In genomic region chr1:226691257-226691656, GRCh38 we compare ENCODE assay signal across 8 cellular contexts. TPM values are rescaled to one million over a fixed set of nuclear protein-coding genes. Genes with fewer than 3 reads are reported as not detected.
A peak's percentile ranks its signal among the peaks of the same experiment; 100 is the strongest.
DNase-seq lines count a peak whose midpoint lies in the region; ATAC-seq and TF ChIP-seq lines count a peak whose summit lies in the region.

No MANE protein-coding gene starts in this region.

- no peak for DNase-seq in heart left ventricle
- no peak for DNase-seq in cardiac septum (ENCODE audit: low spot score)
- peak; percentile 58 for DNase-seq in activated CD8-positive, alpha-beta T cell treated with anti-CD3 and anti-CD28 coated beads, Interleukin-2, amount 10 ng/mL, durations not matched to agents 7 days and 5 days
- DNase-seq in lower lobe of right lung, result no peak
- peak; percentile 46 to 62 for DNase-seq in uterus
- DNase-seq in GDM1 (lab: John Stamatoyannopoulos, UW), result no peak
- no peak for DNase-seq in HuH-7.5 (ENCODE audit: low spot score)

- peaks cover 17 to 90% (median 73%) of the 10 kb centered on the region in 12 donors for H3K4me1 ChIP-seq in heart left ventricle
- H3K4me1 ChIP-seq in lower lobe of right lung, result peaks cover 69% of the 10 kb centered on the region
- peaks cover 28 to 32% of the 10 kb centered on the region in 2 donors for H3K4me1 ChIP-seq in uterus

- peak overlapping the region; percentile 71 for H3K27ac Mint-ChIP-seq in activated CD8-positive, alpha-beta T cell treated with anti-CD3 and anti-CD28 coated beads, Interleukin-2, amount 10 ng/mL, durations not matched to agents 7 days and 5 days

- H3K36me3 ChIP-seq in heart left ventricle, result peaks cover 0 to 12% (median 0%) of the 10 kb centered on the region in 9 donors
- peaks cover 4% of the 10 kb centered on the region for H3K36me3 ChIP-seq in lower lobe of right lung
- H3K36me3 ChIP-seq in uterus, result no peaks in the 10 kb centered on the region

- peaks cover 66% of the 10 kb centered on the region for H3K36me3 Mint-ChIP-seq in activated CD8-positive, alpha-beta T cell treated with anti-CD3 and anti-CD28 coated beads, Interleukin-2, amount 10 ng/mL, durations not matched to agents 7 days and 5 days (ENCODE audit: low read depth)

- H3K4me1 Mint-ChIP-seq in activated CD8-positive, alpha-beta T cell treated with anti-CD3 and anti-CD28 coated beads, Interleukin-2, amount 10 ng/mL, durations not matched to agents 7 days and 5 days (ENCODE audit: low read depth), result peaks cover 86% of the 10 kb centered on the region

- no peak for TF ChIP-seq CTCF in heart left ventricle (IDR thresholded peaks at IDR 0.05)
- TF ChIP-seq CTCF in lower lobe of right lung (IDR thresholded peaks at IDR 0.05), result no peak
- TF ChIP-seq CTCF in uterus (IDR thresholded peaks at IDR 0.05), result no peak

- no peaks in the 10 kb centered on the region for H3K27me3 Mint-ChIP-seq in activated CD8-positive, alpha-beta T cell treated with anti-CD3 and anti-CD28 coated beads, Interleukin-2, amount 10 ng/mL, durations not matched to agents 7 days and 5 days (ENCODE audit: low read depth)

- ATAC-seq in heart left ventricle, result peak in 2 of 4 donors; percentile 23 to 30
- ATAC-seq in activated CD8-positive, alpha-beta T cell treated with anti-CD3 and anti-CD28 coated beads, Interleukin-2, amount 10 ng/mL, durations not matched to agents 7 days and 5 days, result peak; percentile 64
- ATAC-seq in lower lobe of right lung, result no peak
- no peak for ATAC-seq in GM18858 (IDR thresholded peaks at IDR 0.05; ENCODE audit: unreplicated experiment)

- CTCF ChIA-PET in activated CD8-positive, alpha-beta T cell treated with anti-CD3 and anti-CD28 coated beads, Interleukin-2, amount 10 ng/mL, durations not matched to agents 7 days and 5 days (lab: Charles Lee), result interaction anchor here (0.8 to 3.7 kb wide), 5 partner anchors 12 to 57 kb away, joined by 3 to 16 read pairs (median 4); no protein-coding TSS in a partner anchor

- 33 to 42% (median 38%) methylated on average over 4 of the region's 4 CpGs for WGBS in heart left ventricle, 4 donors

- H3K9me3 Mint-ChIP-seq in activated CD8-positive, alpha-beta T cell treated with anti-CD3 and anti-CD28 coated beads, Interleukin-2, amount 10 ng/mL, durations not matched to agents 7 days and 5 days (ENCODE audit: insufficient read depth), result no peaks in the 10 kb centered on the region

- no peaks in the 10 kb centered on the region for H3K27me3 ChIP-seq in heart left ventricle
- no peaks in the 10 kb centered on the region for H3K27me3 ChIP-seq in lower lobe of right lung (ENCODE audit: low read depth)
- H3K27me3 ChIP-seq in uterus, result no peaks in the 10 kb centered on the region

- peak overlapping the region in 10 of 12 donors; percentile 26 to 73 (median 70) for H3K27ac ChIP-seq in heart left ventricle
- peak overlapping the region; percentile 61 for H3K27ac ChIP-seq in lower lobe of right lung
- H3K27ac ChIP-seq in uterus, result peak overlapping the region in 1 of 2 donors; percentile 95

- H3K4me3 ChIP-seq in heart left ventricle (no peak overlapping the region), lower lobe of right lung (no peak overlapping the region), uterus (no peak overlapping the region)

- peak overlapping the region; percentile 51 for H3K4me3 Mint-ChIP-seq in activated CD8-positive, alpha-beta T cell treated with anti-CD3 and anti-CD28 coated beads, Interleukin-2, amount 10 ng/mL, durations not matched to agents 7 days and 5 days

- POLR2A ChIA-PET in activated CD8-positive, alpha-beta T cell treated with anti-CD3 and anti-CD28 coated beads, Interleukin-2, amount 10 ng/mL, durations not matched to agents 7 days and 5 days (lab: Charles Lee), result interaction anchor here (1.2 to 1.9 kb wide), 2 partner anchors 8 to 10 kb away, joined by 3 to 9 read pairs; no protein-coding TSS in a partner anchor

- H3K9me3 ChIP-seq in heart left ventricle (no peaks in the 10 kb centered on the region), lower lobe of right lung (no peaks in the 10 kb centered on the region), uterus (no peaks in the 10 kb centered on the region)

- no peak for TF ChIP-seq POLR2A in heart left ventricle (IDR thresholded peaks at IDR 0.05)
- no peak for TF ChIP-seq POLR2A in uterus (IDR thresholded peaks at IDR 0.05)

- intact Hi-C loops in heart left ventricle (cut with DNase I) (loop anchor here in 1 of 10 donors (10.0 kb wide), 1 partner anchor 56 kb away; no protein-coding TSS in a partner anchor), cardiac septum (cut with DNase I) (no loop called here), lower lobe of right lung (cut with DNase I) (no loop called here), uterus (cut with DNase I; ENCODE audit: low total_unique reads) (no loop called here)

RNA-seq across cellular contexts. Expression of gene ITPKB, which starts 47.8 kb away (rescaled TPM):
- 10 to 100 TPM; 11.2 to 33.7 (median 17.8) TPM for total RNA-seq in heart left ventricle
- 10 to 100 TPM in 1 of 2 donors, 1 to 10 TPM in 1; 6.2 to 11.9 TPM for polyA plus RNA-seq in heart left ventricle
- 10.5 TPM for total RNA-seq in cardiac septum
- 10 to 100 TPM; 47.0 to 47.4 TPM for total RNA-seq in activated CD8-positive, alpha-beta T cell treated with anti-CD3 and anti-CD28 coated beads, Interleukin-2, amount 10 ng/mL, durations not matched to agents 7 days and 5 days
- total RNA-seq in lower lobe of right lung, result 42.3 TPM
- total RNA-seq in uterus, result 100 to 1,000 TPM in 1 of 4 donors, 10 to 100 TPM in 3; 29.7 to 117 (median 44.9) TPM

Comparison
In these comparisons a context has a peak if more than half of its experiments do, and no peak if none do; other contexts are left out.
1. DNase-seq: peak in activated CD8-positive, alpha-beta T cell treated with anti-CD3 and anti-CD28 coated beads, Interleukin-2, amount 10 ng/mL, durations not matched to agents 7 days and 5 days (single experiment) and uterus (2 of 2); none in heart left ventricle (0 of 5), cardiac septum (single experiment), lower lobe of right lung (single experiment), GDM1 (single experiment) and HuH-7.5 (single experiment).